1 cellular context compared by ENCODE assay signal in the genomic region with DNA sequence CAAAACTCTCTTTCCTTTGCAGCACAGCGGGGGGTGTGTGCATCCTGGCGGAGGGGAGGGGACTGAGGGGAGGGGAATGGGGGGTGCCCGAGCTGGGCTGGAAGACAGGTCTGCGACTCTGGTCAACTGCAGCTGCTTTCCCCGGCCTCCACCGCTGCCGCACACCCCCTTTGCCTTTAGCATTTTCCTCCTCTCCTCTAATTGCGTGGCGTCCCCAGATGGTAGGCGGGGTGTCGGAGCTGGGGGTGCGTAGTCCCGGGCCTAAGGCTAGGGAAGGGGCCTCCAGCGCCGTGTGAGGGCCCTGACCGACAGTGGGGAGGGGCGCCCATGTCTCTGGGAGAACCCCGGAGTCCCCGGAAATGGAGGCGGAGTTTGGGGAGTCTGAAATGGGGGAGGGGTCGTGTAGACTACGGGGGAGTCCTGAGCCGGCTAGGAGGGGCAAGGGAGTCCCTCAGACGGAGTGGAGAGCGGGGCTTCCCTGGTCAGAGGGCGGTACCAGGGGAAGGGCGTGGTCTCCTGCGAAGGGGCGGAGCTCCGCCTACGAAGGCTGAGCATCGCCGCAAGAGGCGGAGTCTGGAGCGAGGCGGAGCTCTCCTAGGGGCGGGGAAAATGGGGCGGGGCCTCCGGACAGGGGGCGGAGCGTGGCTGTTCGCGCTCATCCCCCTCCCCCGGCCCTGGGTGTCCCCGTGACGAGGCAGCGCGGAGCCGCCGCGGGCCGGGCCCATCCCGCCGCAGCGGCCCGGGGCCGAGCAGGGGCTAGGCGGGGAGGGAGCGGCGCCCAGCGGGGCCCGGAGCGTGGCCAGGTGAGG.
TF ChIP-seq lines count a peak whose summit lies in the region.

A gene with protein sequence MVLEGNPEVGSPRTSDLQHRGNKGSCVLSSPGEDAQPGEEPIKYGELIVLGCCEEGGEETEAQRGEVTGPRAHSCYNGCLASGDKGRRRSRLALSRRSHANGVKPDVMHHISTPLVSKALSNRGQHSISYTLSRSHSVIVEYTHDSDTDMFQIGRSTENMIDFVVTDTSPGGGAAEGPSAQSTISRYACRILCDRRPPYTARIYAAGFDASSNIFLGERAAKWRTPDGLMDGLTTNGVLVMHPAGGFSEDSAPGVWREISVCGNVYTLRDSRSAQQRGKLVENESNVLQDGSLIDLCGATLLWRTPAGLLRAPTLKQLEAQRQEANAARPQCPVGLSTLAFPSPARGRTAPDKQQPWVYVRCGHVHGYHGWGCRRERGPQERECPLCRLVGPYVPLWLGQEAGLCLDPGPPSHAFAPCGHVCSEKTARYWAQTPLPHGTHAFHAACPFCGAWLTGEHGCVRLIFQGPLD (plus strand): TSS at position 681 of the 809 bp plus-strand sequence. CDS start 1,224 bp downstream, outside the sequence.

TF ChIP-seq in K562, 482 proteins besides CTCF, POLR2A, EP300 and RAD21 (continued from another document and continues in another):
- TF ChIP-seq, protein P1, sequence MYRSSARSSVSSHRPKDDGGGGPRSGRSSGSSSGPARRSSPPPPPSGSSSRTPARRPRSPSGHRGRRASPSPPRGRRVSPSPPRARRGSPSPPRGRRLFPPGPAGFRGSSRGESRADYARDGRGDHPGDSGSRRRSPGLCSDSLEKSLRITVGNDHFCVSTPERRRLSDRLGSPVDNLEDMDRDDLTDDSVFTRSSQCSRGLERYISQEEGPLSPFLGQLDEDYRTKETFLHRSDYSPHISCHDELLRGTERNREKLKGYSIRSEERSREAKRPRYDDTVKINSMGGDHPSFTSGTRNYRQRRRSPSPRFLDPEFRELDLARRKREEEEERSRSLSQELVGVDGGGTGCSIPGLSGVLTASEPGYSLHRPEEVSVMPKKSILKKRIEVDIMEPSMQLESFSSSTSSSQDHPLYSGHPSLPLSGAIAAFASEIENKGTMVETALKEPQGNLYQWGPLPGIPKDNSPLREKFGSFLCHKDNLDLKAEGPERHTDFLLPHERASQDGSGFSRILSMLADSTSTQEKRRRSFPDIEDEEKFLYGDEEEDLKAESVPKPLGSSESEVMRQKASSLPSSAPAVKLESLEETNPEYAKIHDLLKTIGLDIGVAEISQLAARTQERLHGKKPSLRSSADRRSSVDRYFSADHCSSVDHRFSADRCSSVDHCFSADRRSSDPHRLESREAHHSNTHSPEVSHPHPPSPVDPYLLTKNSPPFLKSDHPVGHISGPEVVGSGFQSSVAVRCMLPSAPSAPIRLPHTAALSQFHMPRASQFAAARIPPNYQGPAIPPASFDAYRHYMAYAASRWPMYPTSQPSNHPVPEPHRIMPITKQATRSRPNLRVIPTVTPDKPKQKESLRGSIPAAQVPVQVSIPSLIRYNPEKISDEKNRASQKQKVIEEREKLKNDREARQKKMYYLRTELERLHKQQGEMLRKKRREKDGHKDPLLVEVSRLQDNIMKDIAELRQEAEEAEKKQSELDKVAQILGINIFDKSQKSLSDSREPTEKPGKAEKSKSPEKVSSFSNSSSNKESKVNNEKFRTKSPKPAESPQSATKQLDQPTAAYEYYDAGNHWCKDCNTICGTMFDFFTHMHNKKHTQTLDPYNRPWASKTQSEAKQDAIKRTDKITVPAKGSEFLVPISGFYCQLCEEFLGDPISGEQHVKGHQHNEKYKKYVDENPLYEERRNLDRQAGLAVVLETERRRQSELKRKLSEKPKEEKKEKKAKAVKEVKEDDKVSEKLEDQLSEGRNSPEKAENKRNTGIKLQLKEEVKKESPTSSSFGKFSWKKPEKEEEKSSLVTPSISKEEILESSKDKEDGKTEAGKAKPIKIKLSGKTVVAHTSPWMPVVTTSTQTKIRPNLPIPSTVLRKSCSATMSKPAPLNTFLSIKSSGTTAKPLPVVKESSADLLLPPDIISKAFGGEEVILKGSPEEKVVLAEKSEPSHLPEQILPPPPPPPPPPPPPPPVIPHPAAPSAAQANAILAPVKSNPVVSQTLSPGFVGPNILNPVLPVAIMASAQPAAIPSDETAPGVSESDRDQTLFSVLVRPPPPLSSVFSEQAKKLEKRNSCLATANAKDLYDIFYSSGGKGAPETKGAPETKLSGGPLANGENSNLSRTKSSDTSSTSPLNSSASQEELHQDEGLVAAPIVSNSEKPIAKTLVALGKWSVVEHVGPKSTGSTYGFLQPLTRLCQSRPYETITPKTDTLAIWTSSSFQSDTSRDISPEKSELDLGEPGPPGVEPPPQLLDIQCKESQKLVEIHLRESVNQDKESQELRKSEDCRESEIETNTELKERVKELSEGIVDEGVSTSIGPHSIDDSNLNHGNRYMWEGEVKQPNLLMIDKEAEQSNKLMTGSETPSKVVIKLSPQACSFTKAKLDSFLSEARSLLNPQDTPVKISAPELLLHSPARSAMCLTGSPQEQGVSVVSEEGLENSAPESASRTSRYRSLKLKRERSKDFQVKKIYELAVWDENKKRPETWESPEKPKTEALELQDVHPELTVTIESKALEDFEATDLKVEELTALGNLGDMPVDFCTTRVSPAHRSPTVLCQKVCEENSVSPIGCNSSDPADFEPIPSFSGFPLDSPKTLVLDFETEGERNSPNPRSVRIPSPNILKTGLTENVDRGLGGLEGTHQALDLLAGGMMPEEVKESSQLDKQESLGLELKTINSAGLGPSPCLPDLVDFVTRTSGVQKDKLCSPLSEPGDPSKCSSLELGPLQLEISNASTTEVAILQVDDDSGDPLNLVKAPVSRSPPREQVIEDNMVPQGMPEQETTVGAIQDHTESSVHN (IDR thresholded peaks at IDR 0.05; ENCODE audit: borderline replicate concordance in 1 of 2, low read depth in 1 of 2), result no peak
- TF ChIP-seq GTF2F1 (IDR thresholded peaks at IDR 0.05; ENCODE audit: low read depth, low read length), result no peak
- TF ChIP-seq RFX1 (IDR thresholded peaks at IDR 0.05), result no peak
- TF ChIP-seq SMAD1 (IDR thresholded peaks at IDR 0.05; ENCODE audit: low read depth, low read length, partially characterized antibody), result no peak
- TF ChIP-seq KDM4B (IDR thresholded peaks at IDR 0.05; ENCODE audit: borderline replicate concordance in 2 of 2, low read depth in 1 of 2), result no peak
- TF ChIP-seq RB1 (IDR thresholded peaks at IDR 0.05; ENCODE audit: low read depth), result no peak; the same call in 1 of the 2 replicates
- no peak for TF ChIP-seq ZNF41 (CRISPR knock-in tag; conservative IDR thresholded peaks at IDR 0.05)
- TF ChIP-seq, protein P2, sequence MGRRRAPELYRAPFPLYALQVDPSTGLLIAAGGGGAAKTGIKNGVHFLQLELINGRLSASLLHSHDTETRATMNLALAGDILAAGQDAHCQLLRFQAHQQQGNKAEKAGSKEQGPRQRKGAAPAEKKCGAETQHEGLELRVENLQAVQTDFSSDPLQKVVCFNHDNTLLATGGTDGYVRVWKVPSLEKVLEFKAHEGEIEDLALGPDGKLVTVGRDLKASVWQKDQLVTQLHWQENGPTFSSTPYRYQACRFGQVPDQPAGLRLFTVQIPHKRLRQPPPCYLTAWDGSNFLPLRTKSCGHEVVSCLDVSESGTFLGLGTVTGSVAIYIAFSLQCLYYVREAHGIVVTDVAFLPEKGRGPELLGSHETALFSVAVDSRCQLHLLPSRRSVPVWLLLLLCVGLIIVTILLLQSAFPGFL (CRISPR knock-in tag; IDR thresholded peaks at IDR 0.05), result no peak
- no peak for TF ChIP-seq EWSR1 (IDR thresholded peaks at IDR 0.05; ENCODE audit: borderline replicate concordance, low read depth, partially characterized antibody)
- TF ChIP-seq KHSRP (IDR thresholded peaks at IDR 0.05), result no peak
- no peak for TF ChIP-seq SLC30A9 (CRISPR knock-in tag; IDR thresholded peaks at IDR 0.05)
- no peak for TF ChIP-seq ZNF668 (CRISPR knock-in tag; IDR thresholded peaks at IDR 0.05)
- no peak for TF ChIP-seq ZNF551 (CRISPR knock-in tag; IDR thresholded peaks at IDR 0.05)
- TF ChIP-seq NR1H2 (CRISPR knock-in tag; IDR thresholded peaks at IDR 0.05), result no peak
- no peak for TF ChIP-seq MTA2 (IDR thresholded peaks at IDR 0.05; ENCODE audit: low read depth)
- TF ChIP-seq, protein P3, sequence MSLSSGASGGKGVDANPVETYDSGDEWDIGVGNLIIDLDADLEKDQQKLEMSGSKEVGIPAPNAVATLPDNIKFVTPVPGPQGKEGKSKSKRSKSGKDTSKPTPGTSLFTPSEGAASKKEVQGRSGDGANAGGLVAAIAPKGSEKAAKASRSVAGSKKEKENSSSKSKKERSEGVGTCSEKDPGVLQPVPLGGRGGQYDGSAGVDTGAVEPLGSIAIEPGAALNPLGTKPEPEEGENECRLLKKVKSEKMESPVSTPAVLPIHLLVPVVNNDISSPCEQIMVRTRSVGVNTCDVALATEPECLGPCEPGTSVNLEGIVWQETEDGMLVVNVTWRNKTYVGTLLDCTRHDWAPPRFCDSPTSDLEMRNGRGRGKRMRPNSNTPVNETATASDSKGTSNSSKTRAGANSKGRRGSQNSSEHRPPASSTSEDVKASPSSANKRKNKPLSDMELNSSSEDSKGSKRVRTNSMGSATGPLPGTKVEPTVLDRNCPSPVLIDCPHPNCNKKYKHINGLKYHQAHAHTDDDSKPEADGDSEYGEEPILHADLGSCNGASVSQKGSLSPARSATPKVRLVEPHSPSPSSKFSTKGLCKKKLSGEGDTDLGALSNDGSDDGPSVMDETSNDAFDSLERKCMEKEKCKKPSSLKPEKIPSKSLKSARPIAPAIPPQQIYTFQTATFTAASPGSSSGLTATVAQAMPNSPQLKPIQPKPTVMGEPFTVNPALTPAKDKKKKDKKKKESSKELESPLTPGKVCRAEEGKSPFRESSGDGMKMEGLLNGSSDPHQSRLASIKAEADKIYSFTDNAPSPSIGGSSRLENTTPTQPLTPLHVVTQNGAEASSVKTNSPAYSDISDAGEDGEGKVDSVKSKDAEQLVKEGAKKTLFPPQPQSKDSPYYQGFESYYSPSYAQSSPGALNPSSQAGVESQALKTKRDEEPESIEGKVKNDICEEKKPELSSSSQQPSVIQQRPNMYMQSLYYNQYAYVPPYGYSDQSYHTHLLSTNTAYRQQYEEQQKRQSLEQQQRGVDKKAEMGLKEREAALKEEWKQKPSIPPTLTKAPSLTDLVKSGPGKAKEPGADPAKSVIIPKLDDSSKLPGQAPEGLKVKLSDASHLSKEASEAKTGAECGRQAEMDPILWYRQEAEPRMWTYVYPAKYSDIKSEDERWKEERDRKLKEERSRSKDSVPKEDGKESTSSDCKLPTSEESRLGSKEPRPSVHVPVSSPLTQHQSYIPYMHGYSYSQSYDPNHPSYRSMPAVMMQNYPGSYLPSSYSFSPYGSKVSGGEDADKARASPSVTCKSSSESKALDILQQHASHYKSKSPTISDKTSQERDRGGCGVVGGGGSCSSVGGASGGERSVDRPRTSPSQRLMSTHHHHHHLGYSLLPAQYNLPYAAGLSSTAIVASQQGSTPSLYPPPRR (CRISPR knock-in tag; IDR thresholded peaks at IDR 0.05; ENCODE audit: borderline replicate concordance), result no peak
- TF ChIP-seq HLTF (IDR thresholded peaks at IDR 0.05), result no peak
- no peak for TF ChIP-seq NFXL1 (CRISPR knock-in tag; IDR thresholded peaks at IDR 0.05)
- TF ChIP-seq RBM14 (IDR thresholded peaks at IDR 0.05; ENCODE audit: borderline replicate concordance, insufficient read depth, low read depth, low read length), result no peak
- TF ChIP-seq, protein P4, sequence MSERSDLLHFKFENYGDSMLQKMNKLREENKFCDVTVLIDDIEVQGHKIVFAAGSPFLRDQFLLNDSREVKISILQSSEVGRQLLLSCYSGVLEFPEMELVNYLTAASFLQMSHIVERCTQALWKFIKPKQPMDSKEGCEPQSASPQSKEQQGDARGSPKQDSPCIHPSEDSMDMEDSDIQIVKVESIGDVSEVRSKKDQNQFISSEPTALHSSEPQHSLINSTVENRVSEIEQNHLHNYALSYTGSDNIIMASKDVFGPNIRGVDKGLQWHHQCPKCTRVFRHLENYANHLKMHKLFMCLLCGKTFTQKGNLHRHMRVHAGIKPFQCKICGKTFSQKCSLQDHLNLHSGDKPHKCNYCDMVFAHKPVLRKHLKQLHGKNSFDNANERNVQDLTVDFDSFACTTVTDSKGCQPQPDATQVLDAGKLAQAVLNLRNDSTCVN (CRISPR knock-in tag; IDR thresholded peaks at IDR 0.05), result peak; percentile 26; the same call in 1 of the 2 replicates
- TF ChIP-seq ZNF408 (CRISPR knock-in tag; IDR thresholded peaks at IDR 0.05; ENCODE audit: low read depth), result no peak
- no peak for TF ChIP-seq ZKSCAN3 (CRISPR knock-in tag; IDR thresholded peaks at IDR 0.05)
- no peak for TF ChIP-seq ZNF586 (CRISPR knock-in tag; conservative IDR thresholded peaks at IDR 0.05)
- TF ChIP-seq, protein P5, sequence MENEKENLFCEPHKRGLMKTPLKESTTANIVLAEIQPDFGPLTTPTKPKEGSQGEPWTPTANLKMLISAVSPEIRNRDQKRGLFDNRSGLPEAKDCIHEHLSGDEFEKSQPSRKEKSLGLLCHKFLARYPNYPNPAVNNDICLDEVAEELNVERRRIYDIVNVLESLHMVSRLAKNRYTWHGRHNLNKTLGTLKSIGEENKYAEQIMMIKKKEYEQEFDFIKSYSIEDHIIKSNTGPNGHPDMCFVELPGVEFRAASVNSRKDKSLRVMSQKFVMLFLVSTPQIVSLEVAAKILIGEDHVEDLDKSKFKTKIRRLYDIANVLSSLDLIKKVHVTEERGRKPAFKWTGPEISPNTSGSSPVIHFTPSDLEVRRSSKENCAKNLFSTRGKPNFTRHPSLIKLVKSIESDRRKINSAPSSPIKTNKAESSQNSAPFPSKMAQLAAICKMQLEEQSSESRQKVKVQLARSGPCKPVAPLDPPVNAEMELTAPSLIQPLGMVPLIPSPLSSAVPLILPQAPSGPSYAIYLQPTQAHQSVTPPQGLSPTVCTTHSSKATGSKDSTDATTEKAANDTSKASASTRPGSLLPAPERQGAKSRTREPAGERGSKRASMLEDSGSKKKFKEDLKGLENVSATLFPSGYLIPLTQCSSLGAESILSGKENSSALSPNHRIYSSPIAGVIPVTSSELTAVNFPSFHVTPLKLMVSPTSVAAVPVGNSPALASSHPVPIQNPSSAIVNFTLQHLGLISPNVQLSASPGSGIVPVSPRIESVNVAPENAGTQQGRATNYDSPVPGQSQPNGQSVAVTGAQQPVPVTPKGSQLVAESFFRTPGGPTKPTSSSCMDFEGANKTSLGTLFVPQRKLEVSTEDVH (IDR thresholded peaks at IDR 0.05; ENCODE audit: low read depth, partially characterized antibody), result no peak
- TF ChIP-seq, protein P6, sequence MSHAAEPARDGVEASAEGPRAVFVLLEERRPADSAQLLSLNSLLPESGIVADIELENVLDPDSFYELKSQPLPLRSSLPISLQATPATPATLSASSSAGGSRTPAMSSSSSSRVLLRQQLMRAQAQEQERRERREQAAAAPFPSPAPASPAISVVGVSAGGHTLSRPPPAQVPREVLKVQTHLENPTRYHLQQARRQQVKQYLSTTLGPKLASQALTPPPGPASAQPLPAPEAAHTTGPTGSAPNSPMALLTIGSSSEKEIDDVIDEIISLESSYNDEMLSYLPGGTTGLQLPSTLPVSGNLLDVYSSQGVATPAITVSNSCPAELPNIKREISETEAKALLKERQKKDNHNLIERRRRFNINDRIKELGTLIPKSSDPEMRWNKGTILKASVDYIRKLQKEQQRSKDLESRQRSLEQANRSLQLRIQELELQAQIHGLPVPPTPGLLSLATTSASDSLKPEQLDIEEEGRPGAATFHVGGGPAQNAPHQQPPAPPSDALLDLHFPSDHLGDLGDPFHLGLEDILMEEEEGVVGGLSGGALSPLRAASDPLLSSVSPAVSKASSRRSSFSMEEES (CRISPR knock-in tag; IDR thresholded peaks at IDR 0.05), result no peak
- peak; percentile 23 to 67; a peak in 2 of 4 replicates for TF ChIP-seq MAZ (CRISPR knock-in tag; conservative IDR thresholded peaks at IDR 0.05 in 1 of 2, IDR thresholded peaks at IDR 0.05 in 1 of 2)
- no peak for TF ChIP-seq ARID2 (IDR thresholded peaks at IDR 0.05)
- TF ChIP-seq, protein P7, sequence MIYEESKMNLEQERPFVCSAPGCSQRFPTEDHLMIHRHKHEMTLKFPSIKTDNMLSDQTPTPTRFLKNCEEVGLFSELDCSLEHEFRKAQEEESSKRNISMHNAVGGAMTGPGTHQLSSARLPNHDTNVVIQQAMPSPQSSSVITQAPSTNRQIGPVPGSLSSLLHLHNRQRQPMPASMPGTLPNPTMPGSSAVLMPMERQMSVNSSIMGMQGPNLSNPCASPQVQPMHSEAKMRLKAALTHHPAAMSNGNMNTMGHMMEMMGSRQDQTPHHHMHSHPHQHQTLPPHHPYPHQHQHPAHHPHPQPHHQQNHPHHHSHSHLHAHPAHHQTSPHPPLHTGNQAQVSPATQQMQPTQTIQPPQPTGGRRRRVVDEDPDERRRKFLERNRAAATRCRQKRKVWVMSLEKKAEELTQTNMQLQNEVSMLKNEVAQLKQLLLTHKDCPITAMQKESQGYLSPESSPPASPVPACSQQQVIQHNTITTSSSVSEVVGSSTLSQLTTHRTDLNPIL (CRISPR knock-in tag; IDR thresholded peaks at IDR 0.05), result no peak
- TF ChIP-seq U2AF1 (optimal IDR thresholded peaks at IDR 0.05; ENCODE audit: low read depth, low read length), result no peak
